In the genomic region with DNA sequence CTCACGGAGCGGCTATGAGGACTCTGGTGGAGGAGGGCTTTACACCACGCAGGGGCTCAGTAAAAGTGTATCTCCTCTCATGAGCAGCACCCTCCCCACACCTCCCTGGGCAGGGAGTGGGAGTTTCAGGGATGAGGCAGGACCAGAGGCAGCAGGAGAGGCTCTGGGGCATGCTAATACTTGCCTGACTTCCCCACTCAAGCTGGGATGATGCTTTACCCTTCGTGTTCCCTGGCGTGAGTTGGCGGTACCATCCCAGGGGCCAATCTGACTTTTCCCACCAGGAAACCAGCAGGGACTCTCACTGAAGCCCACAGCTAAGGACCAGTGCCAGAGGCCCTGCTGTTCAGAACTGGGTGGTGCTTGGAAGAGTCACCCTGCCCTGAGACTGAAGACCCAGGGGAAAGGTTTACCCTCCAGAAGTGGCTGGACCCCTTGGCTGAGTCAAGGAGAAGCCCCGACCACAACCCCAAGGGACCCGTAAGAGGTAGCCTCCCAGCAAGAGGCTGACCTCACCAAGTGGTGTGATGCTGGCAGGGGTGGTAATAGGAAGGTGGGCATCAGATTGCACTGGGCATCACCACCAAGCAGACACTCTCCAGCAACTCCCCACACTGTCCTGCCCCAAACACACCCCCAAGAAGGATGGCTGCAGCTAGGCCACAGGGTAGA, we compare ENCODE assay signal across 19 cellular contexts.
A peak's percentile ranks its signal among the peaks of the same experiment; 100 is the strongest.
DNase-seq lines count a peak whose midpoint lies in the region; ATAC-seq and TF ChIP-seq lines count a peak whose summit lies in the region.
"Had no signal": no experiment of that assay in that cellular context is flagged by ENCODE, and none has a peak within 500 bp of the region (broad histone marks: within the 10 kb centered on the region; RNA-seq: fewer than 3 reads in every experiment).

No MANE protein-coding gene starts in this region.

- CTCF ChIA-PET in mammary epithelial cell (lab: Charles Lee; ENCODE audit: low non-redundant PET) (interaction anchor here (0.6 to 1.5 kb wide), 3 partner anchors 107 to 512 kb away, joined by 3 to 18 read pairs (median 3); no protein-coding TSS in a partner anchor), MCF 10A (lab: Yijun Ruan, JAX) (interaction anchor here (0.5 to 15.0 kb wide), 6 partner anchors 23 to 1430 kb away, joined by 3 to 271 read pairs (median 4); a partner anchor contains a TSS)

- peak; percentile 21 for ATAC-seq in foreskin keratinocyte
- no peak for ATAC-seq in GM21360 (IDR thresholded peaks at IDR 0.05; ENCODE audit: unreplicated experiment)
- ATAC-seq: Panc1, Right ventricle myocardium inferior had no signal

- H4K20me1 ChIP-seq in mammary epithelial cell (ENCODE audit: insufficient read depth, low read length), result no peaks in the 10 kb centered on the region

- peaks cover 17% of the 10 kb centered on the region for H3K4me1 ChIP-seq in mammary epithelial cell (ENCODE audit: insufficient read depth, low read length)
- H3K4me1 ChIP-seq in foreskin keratinocyte, result peaks cover 3% of the 10 kb centered on the region
- H3K4me1 ChIP-seq: BE2C had no signal

- H3K27me3 Mint-ChIP-seq in MCF 10A (ENCODE audit: insufficient read depth, unreplicated experiment) (no peaks in the 10 kb centered on the region), nephron progenitor cell (ENCODE audit: low read depth, poor library complexity) (peaks cover 90% of the 10 kb centered on the region)

- no TSS peak for BruUV-seq in mammary epithelial cell (replicated peaks; lab: Mats Ljungman, UMichigan)
- BruUV-seq in MCF 10A (replicated peaks; lab: Mats Ljungman, UMichigan), result no TSS peak

- H3K79me2 ChIP-seq in mammary epithelial cell (ENCODE audit: insufficient read depth, low read length), result no peaks in the 10 kb centered on the region

- TF ChIP-seq CTCF in mammary epithelial cell (conservative IDR thresholded peaks at IDR 0.05 in 1 of 2, IDR thresholded peaks at IDR 0.05 in 1 of 2; ENCODE audit: extremely low read depth in 1 of 2, insufficient read depth in 1 of 2, low read depth in 1 of 2, low read length in 2 of 2), result no peak
- no peak for TF ChIP-seq CTCF in MCF 10A (IDR thresholded peaks at IDR 0.05; ENCODE audit: unreplicated experiment)
- TF ChIP-seq CTCF in foreskin keratinocyte (conservative IDR thresholded peaks at IDR 0.05), result no peak
- no peak for TF ChIP-seq CTCF in nephron progenitor cell (IDR thresholded peaks at IDR 0.05)

- peak overlapping the region; percentile 33 for H2AFZ ChIP-seq in mammary epithelial cell (ENCODE audit: low read depth, low read length)

- peaks cover 9% of the 10 kb centered on the region for H3K4me1 Mint-ChIP-seq in MCF 10A (ENCODE audit: insufficient read depth, unreplicated experiment)
- H3K4me1 Mint-ChIP-seq in nephron progenitor cell, result peaks cover 13% of the 10 kb centered on the region
- H3K4me1 Mint-ChIP-seq: CD4-positive, alpha-beta memory T cell had no signal

- H3K36me3 Mint-ChIP-seq in MCF 10A (ENCODE audit: insufficient read depth, unreplicated experiment) (no peaks in the 10 kb centered on the region), nephron progenitor cell (ENCODE audit: low read depth) (no peaks in the 10 kb centered on the region)
- H3K36me3 Mint-ChIP-seq: CD4-positive, alpha-beta memory T cell had no signal

- intact Hi-C loops in mammary epithelial cell (cut with micrococcal nuclease), result loop anchor here (1.0 to 5.0 kb wide), 2 partner anchors 80 to 608 kb away; no protein-coding TSS in a partner anchor
- intact Hi-C loops in MCF 10A (cut with micrococcal nuclease), result loop anchor here (5.0 kb wide), 1 partner anchor 158 kb away; no protein-coding TSS in a partner anchor

- 49% methylated on average over 3 of the region's 8 CpGs for WGBS in mammary epithelial cell (ENCODE audit: low coverage, missing lambda C conversion rate)

- H3K9me3 ChIP-seq in mammary epithelial cell (replicated peaks; ENCODE audit: insufficient read depth, low read length), result no peaks in the 10 kb centered on the region
- H3K9me3 ChIP-seq: BE2C had no signal

- H3K27me3 ChIP-seq in mammary epithelial cell (ENCODE audit: insufficient read depth, low read length), result no peaks in the 10 kb centered on the region
- H3K27me3 ChIP-seq in foreskin keratinocyte, result peaks cover 34% of the 10 kb centered on the region
- H3K27me3 ChIP-seq: BE2C had no signal

- H3K36me3 ChIP-seq in mammary epithelial cell (ENCODE audit: insufficient read depth, low read length), result no peaks in the 10 kb centered on the region
- H3K36me3 ChIP-seq: BE2C had no signal

- no peak overlapping the region for H3K27ac ChIP-seq in mammary epithelial cell (ENCODE audit: insufficient read depth, low read depth, low read length)
- no peak overlapping the region for H3K27ac ChIP-seq in foreskin keratinocyte
- H3K27ac ChIP-seq: KMS-11, SK-N-MC had no signal

- POLR2A ChIA-PET in MCF 10A (lab: Yijun Ruan, JAX), result interaction anchor here (0.8 kb wide), 1 partner anchor 106 kb away, joined by 3 read pairs; no protein-coding TSS in a partner anchor

- in situ Hi-C loops in mammary epithelial cell (cut with MboI; ENCODE audit: low sequenced_read_pairs in 2 of 2), result loop anchor here (5.0 to 10.0 kb wide), 3 partner anchors 101 to 421 kb away; no protein-coding TSS in a partner anchor

- peak overlapping the region; percentile 37 for H3K4me2 ChIP-seq in mammary epithelial cell (ENCODE audit: insufficient read depth, low read depth, low read length)
- H3K4me2 ChIP-seq: KMS-11 had no signal

- H3K4me3 Mint-ChIP-seq in MCF 10A (ENCODE audit: unreplicated experiment) (no peak overlapping the region), nephron progenitor cell (no peak overlapping the region)
- H3K4me3 Mint-ChIP-seq: CD4-positive, alpha-beta memory T cell had no signal

- no peak overlapping the region for H3K4me3 ChIP-seq in mammary epithelial cell (replicated peaks in 1 of 3; ENCODE audit: insufficient read depth in 1 of 3, low read depth in 2 of 3, low read length in 3 of 3)
- H3K4me3 ChIP-seq: SK-N-MC had no signal

- DNase-seq in mammary epithelial cell (peak; percentile 52), MCF 10A (ENCODE audit: unreplicated experiment) (no peak), NCI-H345 treated with DMSO at 0.1 percent for 48 hours (lab: John Stamatoyannopoulos, UW; ENCODE audit: unreplicated experiment) (peak; percentile 84), foreskin keratinocyte (peak; percentile 17 to 49), D341Med (ENCODE audit: low spot score) (no peak), SHP77 treated with DMSO at 0.1 percent for 48 hours (lab: John Stamatoyannopoulos, UW) (no peak), nephron progenitor cell (no peak)
- DNase-seq: BE2C; Calu3; CD4-positive, alpha-beta memory T cell; NCI-H1092 treated with DMSO at 0.1 percent for 48 hours; NCI-H146; NCI-H2029 treated with DMSO at 0.1 percent for 48 hours; NCI-H526 had no signal

- dilution Hi-C loops in mammary epithelial cell (cut with HindIII; ENCODE audit: low sequenced_read_pairs), result no loop called here

- no peaks in the 10 kb centered on the region for H3K9me3 Mint-ChIP-seq in MCF 10A (ENCODE audit: unreplicated experiment)
- H3K9me3 Mint-ChIP-seq in nephron progenitor cell, result no peaks in the 10 kb centered on the region
- H3K9me3 Mint-ChIP-seq: CD4-positive, alpha-beta memory T cell had no signal

- no peak overlapping the region for H3K9ac ChIP-seq in mammary epithelial cell (ENCODE audit: insufficient read depth, low read length)
- H3K9ac ChIP-seq: KMS-11 had no signal

- H3K27ac Mint-ChIP-seq in MCF 10A (ENCODE audit: low read depth, unreplicated experiment) (no peak overlapping the region), nephron progenitor cell (no peak overlapping the region)
- H3K27ac Mint-ChIP-seq: CD4-positive, alpha-beta memory T cell had no signal

Comparison
In these comparisons a context has a peak if more than half of its experiments do, and no peak if none do; other contexts are left out.
1. DNase-seq: peak in mammary epithelial cell (single experiment), NCI-H345 treated with DMSO at 0.1 percent for 48 hours (single experiment) and foreskin keratinocyte (2 of 2); none in MCF 10A (single experiment), D341Med (single experiment), SHP77 treated with DMSO at 0.1 percent for 48 hours (single experiment) and nephron progenitor cell (single experiment).